In genomic region chr10:103193107-103193819, GRCh38 we compare ENCODE assay signal across 1 cellular context.
A peak's percentile ranks its signal among the peaks of the same experiment; 100 is the strongest.
TF ChIP-seq lines count a peak whose summit lies in the region.

NT5C2 (minus strand) TSS chr10:103193272; CDS start chr10:103174958, 18,314 bp downstream.

TF ChIP-seq in K562, 482 proteins besides CTCF, POLR2A, EP300 and RAD21 (continued from another document):
- TF ChIP-seq YY1 (IDR thresholded peaks at IDR 0.05; ENCODE audit: borderline replicate concordance in 1 of 3, control insufficient read depth in 1 of 3, extremely low read depth in 1 of 3, insufficient read depth in 3 of 3, insufficient read length in 1 of 3, insufficient replicate concordance in 2 of 3, low read depth in 1 of 3, low read length in 2 of 3), result peak in 2 of 3 experiments; percentile 51 to 83
- peak; percentile 49 for TF ChIP-seq CXXC5 (CRISPR knock-in tag; IDR thresholded peaks at IDR 0.05)
- TF ChIP-seq ZBTB9 (CRISPR knock-in tag; IDR thresholded peaks at IDR 0.05), result no peak
- TF ChIP-seq, protein P1, sequence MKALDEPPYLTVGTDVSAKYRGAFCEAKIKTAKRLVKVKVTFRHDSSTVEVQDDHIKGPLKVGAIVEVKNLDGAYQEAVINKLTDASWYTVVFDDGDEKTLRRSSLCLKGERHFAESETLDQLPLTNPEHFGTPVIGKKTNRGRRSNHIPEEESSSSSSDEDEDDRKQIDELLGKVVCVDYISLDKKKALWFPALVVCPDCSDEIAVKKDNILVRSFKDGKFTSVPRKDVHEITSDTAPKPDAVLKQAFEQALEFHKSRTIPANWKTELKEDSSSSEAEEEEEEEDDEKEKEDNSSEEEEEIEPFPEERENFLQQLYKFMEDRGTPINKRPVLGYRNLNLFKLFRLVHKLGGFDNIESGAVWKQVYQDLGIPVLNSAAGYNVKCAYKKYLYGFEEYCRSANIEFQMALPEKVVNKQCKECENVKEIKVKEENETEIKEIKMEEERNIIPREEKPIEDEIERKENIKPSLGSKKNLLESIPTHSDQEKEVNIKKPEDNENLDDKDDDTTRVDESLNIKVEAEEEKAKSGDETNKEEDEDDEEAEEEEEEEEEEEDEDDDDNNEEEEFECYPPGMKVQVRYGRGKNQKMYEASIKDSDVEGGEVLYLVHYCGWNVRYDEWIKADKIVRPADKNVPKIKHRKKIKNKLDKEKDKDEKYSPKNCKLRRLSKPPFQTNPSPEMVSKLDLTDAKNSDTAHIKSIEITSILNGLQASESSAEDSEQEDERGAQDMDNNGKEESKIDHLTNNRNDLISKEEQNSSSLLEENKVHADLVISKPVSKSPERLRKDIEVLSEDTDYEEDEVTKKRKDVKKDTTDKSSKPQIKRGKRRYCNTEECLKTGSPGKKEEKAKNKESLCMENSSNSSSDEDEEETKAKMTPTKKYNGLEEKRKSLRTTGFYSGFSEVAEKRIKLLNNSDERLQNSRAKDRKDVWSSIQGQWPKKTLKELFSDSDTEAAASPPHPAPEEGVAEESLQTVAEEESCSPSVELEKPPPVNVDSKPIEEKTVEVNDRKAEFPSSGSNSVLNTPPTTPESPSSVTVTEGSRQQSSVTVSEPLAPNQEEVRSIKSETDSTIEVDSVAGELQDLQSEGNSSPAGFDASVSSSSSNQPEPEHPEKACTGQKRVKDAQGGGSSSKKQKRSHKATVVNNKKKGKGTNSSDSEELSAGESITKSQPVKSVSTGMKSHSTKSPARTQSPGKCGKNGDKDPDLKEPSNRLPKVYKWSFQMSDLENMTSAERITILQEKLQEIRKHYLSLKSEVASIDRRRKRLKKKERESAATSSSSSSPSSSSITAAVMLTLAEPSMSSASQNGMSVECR (CRISPR knock-in tag; IDR thresholded peaks at IDR 0.05), result 0 out of 2 replicates have a peak, but pooled peaks have one; percentile 7
- no peak for TF ChIP-seq ZC3H8 (IDR thresholded peaks at IDR 0.05)
- 0 out of 4 replicates have a peak, but pooled peaks of 1 of the 2 experiments have one; percentile 21 for TF ChIP-seq NONO (IDR thresholded peaks at IDR 0.05; ENCODE audit: low read depth in 2 of 2, low read length in 1 of 2)
- no peak for TF ChIP-seq ZNF197 (CRISPR knock-in tag; IDR thresholded peaks at IDR 0.05; ENCODE audit: low read depth)
- no peak for TF ChIP-seq KAT2B (IDR thresholded peaks at IDR 0.05; ENCODE audit: low read depth, low read length)
- no peak for TF ChIP-seq MYNN (IDR thresholded peaks at IDR 0.05)
- no peak for TF ChIP-seq MYNN (CRISPR knock-in tag; IDR thresholded peaks at IDR 0.05)
- TF ChIP-seq, protein P2, sequence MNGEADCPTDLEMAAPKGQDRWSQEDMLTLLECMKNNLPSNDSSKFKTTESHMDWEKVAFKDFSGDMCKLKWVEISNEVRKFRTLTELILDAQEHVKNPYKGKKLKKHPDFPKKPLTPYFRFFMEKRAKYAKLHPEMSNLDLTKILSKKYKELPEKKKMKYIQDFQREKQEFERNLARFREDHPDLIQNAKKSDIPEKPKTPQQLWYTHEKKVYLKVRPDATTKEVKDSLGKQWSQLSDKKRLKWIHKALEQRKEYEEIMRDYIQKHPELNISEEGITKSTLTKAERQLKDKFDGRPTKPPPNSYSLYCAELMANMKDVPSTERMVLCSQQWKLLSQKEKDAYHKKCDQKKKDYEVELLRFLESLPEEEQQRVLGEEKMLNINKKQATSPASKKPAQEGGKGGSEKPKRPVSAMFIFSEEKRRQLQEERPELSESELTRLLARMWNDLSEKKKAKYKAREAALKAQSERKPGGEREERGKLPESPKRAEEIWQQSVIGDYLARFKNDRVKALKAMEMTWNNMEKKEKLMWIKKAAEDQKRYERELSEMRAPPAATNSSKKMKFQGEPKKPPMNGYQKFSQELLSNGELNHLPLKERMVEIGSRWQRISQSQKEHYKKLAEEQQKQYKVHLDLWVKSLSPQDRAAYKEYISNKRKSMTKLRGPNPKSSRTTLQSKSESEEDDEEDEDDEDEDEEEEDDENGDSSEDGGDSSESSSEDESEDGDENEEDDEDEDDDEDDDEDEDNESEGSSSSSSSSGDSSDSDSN (IDR thresholded peaks at IDR 0.05; ENCODE audit: borderline replicate concordance in 1 of 2, low read depth in 2 of 2, low read length in 2 of 2), result no peak
- TF ChIP-seq SNIP1 (IDR thresholded peaks at IDR 0.05; ENCODE audit: low read depth), result no peak
- TF ChIP-seq POLR2AphosphoS5 (IDR thresholded peaks at IDR 0.05; ENCODE audit: control insufficient read depth, insufficient read depth, low read depth, low read length), result 0 out of 2 replicates have a peak, but pooled peaks have one; percentile 36
- TF ChIP-seq SMARCB1 (IDR thresholded peaks at IDR 0.05; ENCODE audit: insufficient read length, low read depth), result no peak
- TF ChIP-seq ZNF586 (CRISPR knock-in tag; conservative IDR thresholded peaks at IDR 0.05), result no peak
- no peak for TF ChIP-seq BMI1 (IDR thresholded peaks at IDR 0.05; ENCODE audit: low read length)
- TF ChIP-seq POLR2H (tag; IDR thresholded peaks at IDR 0.05; ENCODE audit: low read depth), result peak; percentile 48; the same call in 1 of the 2 replicates
- TF ChIP-seq CCNT2 (IDR thresholded peaks at IDR 0.05; ENCODE audit: borderline replicate concordance, extremely low read depth, insufficient read length, low read depth, low read length), result peak; percentile 39
- no peak for TF ChIP-seq CBX3 (IDR thresholded peaks at IDR 0.05; ENCODE audit: borderline replicate concordance in 1 of 2, low read length in 2 of 2)
- peak; percentile 50; the same call in 1 of the 2 replicates for TF ChIP-seq XRCC5 (IDR thresholded peaks at IDR 0.05; ENCODE audit: low read depth, low read length)
- no peak for TF ChIP-seq STAT5A (IDR thresholded peaks at IDR 0.05; ENCODE audit: borderline replicate concordance, low read length)
- TF ChIP-seq VEZF1 (CRISPR knock-in tag; IDR thresholded peaks at IDR 0.05), result peak; percentile 71
- TF ChIP-seq NCOA2 (IDR thresholded peaks at IDR 0.05; ENCODE audit: partially characterized antibody in 2 of 2), result peak in 1 of 2 experiments; percentile 98
- peak; percentile 27; the same call in 1 of the 2 replicates for TF ChIP-seq MGA (IDR thresholded peaks at IDR 0.05)
- TF ChIP-seq ZNF274 (IDR thresholded peaks at IDR 0.05; ENCODE audit: borderline replicate concordance, low read depth, low read length), result no peak
- TF ChIP-seq TCF7L2 (IDR thresholded peaks at IDR 0.05; ENCODE audit: low read depth, low read length), result no peak
- no peak for TF ChIP-seq KLF6 (CRISPR knock-in tag; IDR thresholded peaks at IDR 0.05; ENCODE audit: borderline replicate concordance)
- TF ChIP-seq HCFC1 (IDR thresholded peaks at IDR 0.05; ENCODE audit: low read depth, low read length), result 0 out of 2 replicates have a peak, but pooled peaks have one; percentile 1
- peak; percentile 87 for TF ChIP-seq HNRNPLL (IDR thresholded peaks at IDR 0.05; ENCODE audit: low read depth, low read length, poor library complexity, severe bottlenecking)
- no peak for TF ChIP-seq SETDB1 (IDR thresholded peaks at IDR 0.05; ENCODE audit: low read length)
- TF ChIP-seq ZNF121 (CRISPR knock-in tag; conservative IDR thresholded peaks at IDR 0.05), result no peak
TF ChIP-seq in K562: peak in this region for 21.
